Comparison of ENCODE assay signal across 1 cellular context in genomic region chr5:1105350-1106265, GRCh38.
TF ChIP-seq lines count a peak whose summit lies in the region.

No MANE protein-coding gene starts in this region.

TF ChIP-seq in HepG2, 621 proteins besides CTCF, POLR2A, EP300 and RAD21 (continued from another document and continues in another):
- TF ChIP-seq, protein P1, sequence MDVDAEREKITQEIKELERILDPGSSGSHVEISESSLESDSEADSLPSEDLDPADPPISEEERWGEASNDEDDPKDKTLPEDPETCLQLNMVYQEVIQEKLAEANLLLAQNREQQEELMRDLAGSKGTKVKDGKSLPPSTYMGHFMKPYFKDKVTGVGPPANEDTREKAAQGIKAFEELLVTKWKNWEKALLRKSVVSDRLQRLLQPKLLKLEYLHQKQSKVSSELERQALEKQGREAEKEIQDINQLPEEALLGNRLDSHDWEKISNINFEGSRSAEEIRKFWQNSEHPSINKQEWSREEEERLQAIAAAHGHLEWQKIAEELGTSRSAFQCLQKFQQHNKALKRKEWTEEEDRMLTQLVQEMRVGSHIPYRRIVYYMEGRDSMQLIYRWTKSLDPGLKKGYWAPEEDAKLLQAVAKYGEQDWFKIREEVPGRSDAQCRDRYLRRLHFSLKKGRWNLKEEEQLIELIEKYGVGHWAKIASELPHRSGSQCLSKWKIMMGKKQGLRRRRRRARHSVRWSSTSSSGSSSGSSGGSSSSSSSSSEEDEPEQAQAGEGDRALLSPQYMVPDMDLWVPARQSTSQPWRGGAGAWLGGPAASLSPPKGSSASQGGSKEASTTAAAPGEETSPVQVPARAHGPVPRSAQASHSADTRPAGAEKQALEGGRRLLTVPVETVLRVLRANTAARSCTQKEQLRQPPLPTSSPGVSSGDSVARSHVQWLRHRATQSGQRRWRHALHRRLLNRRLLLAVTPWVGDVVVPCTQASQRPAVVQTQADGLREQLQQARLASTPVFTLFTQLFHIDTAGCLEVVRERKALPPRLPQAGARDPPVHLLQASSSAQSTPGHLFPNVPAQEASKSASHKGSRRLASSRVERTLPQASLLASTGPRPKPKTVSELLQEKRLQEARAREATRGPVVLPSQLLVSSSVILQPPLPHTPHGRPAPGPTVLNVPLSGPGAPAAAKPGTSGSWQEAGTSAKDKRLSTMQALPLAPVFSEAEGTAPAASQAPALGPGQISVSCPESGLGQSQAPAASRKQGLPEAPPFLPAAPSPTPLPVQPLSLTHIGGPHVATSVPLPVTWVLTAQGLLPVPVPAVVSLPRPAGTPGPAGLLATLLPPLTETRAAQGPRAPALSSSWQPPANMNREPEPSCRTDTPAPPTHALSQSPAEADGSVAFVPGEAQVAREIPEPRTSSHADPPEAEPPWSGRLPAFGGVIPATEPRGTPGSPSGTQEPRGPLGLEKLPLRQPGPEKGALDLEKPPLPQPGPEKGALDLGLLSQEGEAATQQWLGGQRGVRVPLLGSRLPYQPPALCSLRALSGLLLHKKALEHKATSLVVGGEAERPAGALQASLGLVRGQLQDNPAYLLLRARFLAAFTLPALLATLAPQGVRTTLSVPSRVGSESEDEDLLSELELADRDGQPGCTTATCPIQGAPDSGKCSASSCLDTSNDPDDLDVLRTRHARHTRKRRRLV (CRISPR knock-in tag; IDR thresholded peaks at IDR 0.05) = 0 out of 2 replicates have a peak, but pooled peaks have one; percentile 62
- 0 out of 2 replicates have a peak, but pooled peaks have one; percentile 21 for TF ChIP-seq ZNF878 (CRISPR knock-in tag; IDR thresholded peaks at IDR 0.05)
- no peak for TF ChIP-seq EHMT2 (IDR thresholded peaks at IDR 0.05; ENCODE audit: borderline replicate concordance, low read depth, low read length)
- TF ChIP-seq IKZF5 (CRISPR knock-in tag; IDR thresholded peaks at IDR 0.05) = no peak; the same call in 1 of the 2 replicates
- 0 out of 2 replicates have a peak, but pooled peaks have one; percentile 23 for TF ChIP-seq ZNF724P (CRISPR knock-in tag; IDR thresholded peaks at IDR 0.05; ENCODE audit: borderline replicate concordance)
- peak; percentile 48; the same call in 1 of the 2 replicates for TF ChIP-seq ZNF605 (CRISPR knock-in tag; IDR thresholded peaks at IDR 0.05)
- TF ChIP-seq HOMEZ (CRISPR knock-in tag; IDR thresholded peaks at IDR 0.05; ENCODE audit: low read depth) = 0 out of 2 replicates have a peak, but pooled peaks have one; percentile 52
- peak; percentile 56 for TF ChIP-seq PHF8 (CRISPR knock-in tag; IDR thresholded peaks at IDR 0.05)
- no peak for TF ChIP-seq LCORL (IDR thresholded peaks at IDR 0.05)
- TF ChIP-seq LCORL (CRISPR knock-in tag; IDR thresholded peaks at IDR 0.05) = peak; percentile 76
- peak; percentile 89 for TF ChIP-seq HNF4A (CRISPR knock-in tag; IDR thresholded peaks at IDR 0.05)
- peak; percentile 56; the same call in 1 of the 2 replicates for TF ChIP-seq ZNF331 (CRISPR knock-in tag; IDR thresholded peaks at IDR 0.05)
- TF ChIP-seq THRA (CRISPR knock-in tag; IDR thresholded peaks at IDR 0.05; ENCODE audit: borderline replicate concordance) = peak; percentile 63; the same call in 1 of the 2 replicates
- TF ChIP-seq, protein P2, sequence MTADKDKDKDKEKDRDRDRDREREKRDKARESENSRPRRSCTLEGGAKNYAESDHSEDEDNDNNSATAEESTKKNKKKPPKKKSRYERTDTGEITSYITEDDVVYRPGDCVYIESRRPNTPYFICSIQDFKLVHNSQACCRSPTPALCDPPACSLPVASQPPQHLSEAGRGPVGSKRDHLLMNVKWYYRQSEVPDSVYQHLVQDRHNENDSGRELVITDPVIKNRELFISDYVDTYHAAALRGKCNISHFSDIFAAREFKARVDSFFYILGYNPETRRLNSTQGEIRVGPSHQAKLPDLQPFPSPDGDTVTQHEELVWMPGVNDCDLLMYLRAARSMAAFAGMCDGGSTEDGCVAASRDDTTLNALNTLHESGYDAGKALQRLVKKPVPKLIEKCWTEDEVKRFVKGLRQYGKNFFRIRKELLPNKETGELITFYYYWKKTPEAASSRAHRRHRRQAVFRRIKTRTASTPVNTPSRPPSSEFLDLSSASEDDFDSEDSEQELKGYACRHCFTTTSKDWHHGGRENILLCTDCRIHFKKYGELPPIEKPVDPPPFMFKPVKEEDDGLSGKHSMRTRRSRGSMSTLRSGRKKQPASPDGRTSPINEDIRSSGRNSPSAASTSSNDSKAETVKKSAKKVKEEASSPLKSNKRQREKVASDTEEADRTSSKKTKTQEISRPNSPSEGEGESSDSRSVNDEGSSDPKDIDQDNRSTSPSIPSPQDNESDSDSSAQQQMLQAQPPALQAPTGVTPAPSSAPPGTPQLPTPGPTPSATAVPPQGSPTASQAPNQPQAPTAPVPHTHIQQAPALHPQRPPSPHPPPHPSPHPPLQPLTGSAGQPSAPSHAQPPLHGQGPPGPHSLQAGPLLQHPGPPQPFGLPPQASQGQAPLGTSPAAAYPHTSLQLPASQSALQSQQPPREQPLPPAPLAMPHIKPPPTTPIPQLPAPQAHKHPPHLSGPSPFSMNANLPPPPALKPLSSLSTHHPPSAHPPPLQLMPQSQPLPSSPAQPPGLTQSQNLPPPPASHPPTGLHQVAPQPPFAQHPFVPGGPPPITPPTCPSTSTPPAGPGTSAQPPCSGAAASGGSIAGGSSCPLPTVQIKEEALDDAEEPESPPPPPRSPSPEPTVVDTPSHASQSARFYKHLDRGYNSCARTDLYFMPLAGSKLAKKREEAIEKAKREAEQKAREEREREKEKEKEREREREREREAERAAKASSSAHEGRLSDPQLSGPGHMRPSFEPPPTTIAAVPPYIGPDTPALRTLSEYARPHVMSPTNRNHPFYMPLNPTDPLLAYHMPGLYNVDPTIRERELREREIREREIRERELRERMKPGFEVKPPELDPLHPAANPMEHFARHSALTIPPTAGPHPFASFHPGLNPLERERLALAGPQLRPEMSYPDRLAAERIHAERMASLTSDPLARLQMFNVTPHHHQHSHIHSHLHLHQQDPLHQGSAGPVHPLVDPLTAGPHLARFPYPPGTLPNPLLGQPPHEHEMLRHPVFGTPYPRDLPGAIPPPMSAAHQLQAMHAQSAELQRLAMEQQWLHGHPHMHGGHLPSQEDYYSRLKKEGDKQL (CRISPR knock-in tag; IDR thresholded peaks at IDR 0.05; ENCODE audit: low read depth) = no peak
- TF ChIP-seq RBM39 (IDR thresholded peaks at IDR 0.05; ENCODE audit: low read depth, low read length, poor library complexity, severe bottlenecking) = peak; percentile 15
- TF ChIP-seq ZSCAN30 (CRISPR knock-in tag; IDR thresholded peaks at IDR 0.05) = no peak
- no peak for TF ChIP-seq SOX6 (IDR thresholded peaks at IDR 0.05)
- peak; percentile 78 for TF ChIP-seq SOX6 (CRISPR knock-in tag; IDR thresholded peaks at IDR 0.05)
- TF ChIP-seq ZMAT5 (CRISPR knock-in tag; IDR thresholded peaks at IDR 0.05; ENCODE audit: borderline replicate concordance, low read depth) = no peak
- peak; percentile 49; the same call in 1 of the 2 replicates for TF ChIP-seq ZNF430 (CRISPR knock-in tag; IDR thresholded peaks at IDR 0.05)
- TF ChIP-seq ARID2 (CRISPR knock-in tag; IDR thresholded peaks at IDR 0.05; ENCODE audit: borderline replicate concordance) = 0 out of 2 replicates have a peak, but pooled peaks have one; percentile 67
- TF ChIP-seq ZMAT3 (CRISPR knock-in tag; conservative IDR thresholded peaks at IDR 0.05) = 0 out of 2 replicates have a peak, but pooled peaks have one; percentile 47
- no peak for TF ChIP-seq KLF13 (CRISPR knock-in tag; IDR thresholded peaks at IDR 0.05)
- no peak for TF ChIP-seq TP53 (CRISPR knock-in tag; conservative IDR thresholded peaks at IDR 0.05)
- TF ChIP-seq GFI1 (CRISPR knock-in tag; IDR thresholded peaks at IDR 0.05; ENCODE audit: borderline replicate concordance) = peak; percentile 77
- TF ChIP-seq HDAC2 (CRISPR knock-in tag; IDR thresholded peaks at IDR 0.05) = peak; percentile 60; the same call in 1 of the 2 replicates
- peak; percentile 83 for TF ChIP-seq TGIF2 (CRISPR knock-in tag; IDR thresholded peaks at IDR 0.05)
- TF ChIP-seq, protein P3, sequence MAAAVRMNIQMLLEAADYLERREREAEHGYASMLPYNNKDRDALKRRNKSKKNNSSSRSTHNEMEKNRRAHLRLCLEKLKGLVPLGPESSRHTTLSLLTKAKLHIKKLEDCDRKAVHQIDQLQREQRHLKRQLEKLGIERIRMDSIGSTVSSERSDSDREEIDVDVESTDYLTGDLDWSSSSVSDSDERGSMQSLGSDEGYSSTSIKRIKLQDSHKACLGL (CRISPR knock-in tag; IDR thresholded peaks at IDR 0.05) = 0 out of 2 replicates have a peak, but pooled peaks have one; percentile 62
- TF ChIP-seq, protein P4, sequence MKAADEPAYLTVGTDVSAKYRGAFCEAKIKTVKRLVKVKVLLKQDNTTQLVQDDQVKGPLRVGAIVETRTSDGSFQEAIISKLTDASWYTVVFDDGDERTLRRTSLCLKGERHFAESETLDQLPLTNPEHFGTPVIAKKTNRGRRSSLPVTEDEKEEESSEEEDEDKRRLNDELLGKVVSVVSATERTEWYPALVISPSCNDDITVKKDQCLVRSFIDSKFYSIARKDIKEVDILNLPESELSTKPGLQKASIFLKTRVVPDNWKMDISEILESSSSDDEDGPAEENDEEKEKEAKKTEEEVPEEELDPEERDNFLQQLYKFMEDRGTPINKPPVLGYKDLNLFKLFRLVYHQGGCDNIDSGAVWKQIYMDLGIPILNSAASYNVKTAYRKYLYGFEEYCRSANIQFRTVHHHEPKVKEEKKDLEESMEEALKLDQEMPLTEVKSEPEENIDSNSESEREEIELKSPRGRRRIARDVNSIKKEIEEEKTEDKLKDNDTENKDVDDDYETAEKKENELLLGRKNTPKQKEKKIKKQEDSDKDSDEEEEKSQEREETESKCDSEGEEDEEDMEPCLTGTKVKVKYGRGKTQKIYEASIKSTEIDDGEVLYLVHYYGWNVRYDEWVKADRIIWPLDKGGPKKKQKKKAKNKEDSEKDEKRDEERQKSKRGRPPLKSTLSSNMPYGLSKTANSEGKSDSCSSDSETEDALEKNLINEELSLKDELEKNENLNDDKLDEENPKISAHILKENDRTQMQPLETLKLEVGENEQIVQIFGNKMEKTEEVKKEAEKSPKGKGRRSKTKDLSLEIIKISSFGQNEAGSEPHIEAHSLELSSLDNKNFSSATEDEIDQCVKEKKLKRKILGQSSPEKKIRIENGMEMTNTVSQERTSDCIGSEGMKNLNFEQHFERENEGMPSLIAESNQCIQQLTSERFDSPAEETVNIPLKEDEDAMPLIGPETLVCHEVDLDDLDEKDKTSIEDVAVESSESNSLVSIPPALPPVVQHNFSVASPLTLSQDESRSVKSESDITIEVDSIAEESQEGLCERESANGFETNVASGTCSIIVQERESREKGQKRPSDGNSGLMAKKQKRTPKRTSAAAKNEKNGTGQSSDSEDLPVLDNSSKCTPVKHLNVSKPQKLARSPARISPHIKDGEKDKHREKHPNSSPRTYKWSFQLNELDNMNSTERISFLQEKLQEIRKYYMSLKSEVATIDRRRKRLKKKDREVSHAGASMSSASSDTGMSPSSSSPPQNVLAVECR (CRISPR knock-in tag; IDR thresholded peaks at IDR 0.05; ENCODE audit: borderline replicate concordance) = peak; percentile 77; the same call in 1 of the 2 replicates
- TF ChIP-seq ZNF776 (CRISPR knock-in tag; IDR thresholded peaks at IDR 0.05) = 0 out of 2 replicates have a peak, but pooled peaks have one; percentile 42
- peak; percentile 94 for TF ChIP-seq ZNF652 (CRISPR knock-in tag; IDR thresholded peaks at IDR 0.05; ENCODE audit: borderline replicate concordance, low read depth)
- TF ChIP-seq NCOR1 (IDR thresholded peaks at IDR 0.05; ENCODE audit: borderline replicate concordance, low read length) = peak; percentile 77; the same call in 1 of the 2 replicates
- TF ChIP-seq YY1 (IDR thresholded peaks at IDR 0.05; ENCODE audit: insufficient read depth, insufficient replicate concordance, low read depth, low read length) = peak; percentile 46
- TF ChIP-seq ZNF567 (CRISPR knock-in tag; IDR thresholded peaks at IDR 0.05; ENCODE audit: borderline replicate concordance) = peak; percentile 68
